In the genomic region with DNA sequence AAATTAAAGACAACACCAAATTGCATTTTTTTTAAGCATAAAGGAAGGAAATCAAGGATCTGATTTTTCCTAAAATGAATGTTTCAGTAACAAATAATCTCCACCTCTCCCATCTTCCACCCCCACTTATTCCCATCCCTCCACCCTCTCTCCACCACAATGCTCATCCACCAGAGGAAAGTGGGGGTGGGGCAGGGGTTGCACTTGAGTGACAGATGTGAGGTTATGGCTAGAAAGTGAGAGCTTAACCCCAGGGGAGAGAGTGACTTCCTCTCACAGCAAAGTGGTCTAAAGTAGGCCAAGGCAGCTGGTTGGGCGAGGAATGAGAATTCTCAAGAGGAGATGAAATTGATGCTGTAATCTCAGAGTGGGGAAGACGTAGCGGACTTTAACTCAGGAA, we compare ENCODE assay signal across 13 cellular contexts.
DNase-seq lines count a peak whose midpoint lies in the region; ATAC-seq and TF ChIP-seq lines count a peak whose summit lies in the region.
"Had no signal": no experiment of that assay in that cellular context is flagged by ENCODE, and none has a peak within 500 bp of the region (broad histone marks: within the 10 kb centered on the region; RNA-seq: fewer than 3 reads in every experiment).

No MANE protein-coding gene starts in this region.

- TF ChIP-seq POLR2A in lower leg skin (IDR thresholded peaks at IDR 0.05), result no peak

- 83 to 86% methylated on average over 3 of the region's 3 CpGs for WGBS in lower leg skin, 2 donors

- peak; percentile 51 for ATAC-seq in HG02938 (IDR thresholded peaks at IDR 0.05; ENCODE audit: unreplicated experiment)

- H3K4me3 ChIP-seq in lower leg skin (ENCODE audit: low read depth, poor library complexity, severe bottlenecking), result no peak overlapping the region
- H3K4me3 ChIP-seq: cardiac muscle cell, skin epidermis had no signal

- peak; percentile 50 to 82 (median 72) for DNase-seq in NCI-H1417 (lab: John Stamatoyannopoulos, UW)
- DNase-seq in NCI-H1417 treated with DMSO at 0.1 percent for 48 hours (lab: John Stamatoyannopoulos, UW), result no peak
- DNase-seq in NCI-H82 (lab: John Stamatoyannopoulos, UW), result peak; percentile 84
- DNase-seq in retina, result peak; percentile 66
- no peak for DNase-seq in posterior vena cava (ENCODE audit: low spot score)
- DNase-seq in lower leg skin (ENCODE audit: low spot score in 2 of 2), result no peak
- no peak for DNase-seq in AG20443 (ENCODE audit: low spot score)
- DNase-seq: ACHN; NK-92 treated with Interleukin-12 subunit alpha and Interleukin-12 subunit beta, amount 100 ng/mL, for 24 hours; T1000 had no signal

- intact Hi-C loops in posterior vena cava (cut with DNase I) (no loop called here), lower leg skin (cut with DNase I; ENCODE audit: low total_unique reads) (no loop called here)

- no peak for TF ChIP-seq CTCF in lower leg skin (IDR thresholded peaks at IDR 0.05)

Comparison
In these comparisons a context has a peak if more than half of its experiments do, and no peak if none do; other contexts are left out.
1. DNase-seq: peak in NCI-H1417 (3 of 3), NCI-H82 (single experiment) and retina (single experiment); none in NCI-H1417 treated with DMSO at 0.1 percent for 48 hours (single experiment), posterior vena cava (single experiment), lower leg skin (0 of 2) and AG20443 (single experiment).